21 cellular contexts compared by ENCODE assay signal in genomic region chr17:49976163-49976827, GRCh38. TPM values are rescaled to one million over a fixed set of nuclear protein-coding genes. Genes with fewer than 3 reads are reported as not detected.
DNase-seq lines count a peak whose midpoint lies in the region; ATAC-seq and TF ChIP-seq lines count a peak whose summit lies in the region.
"Had no signal": no experiment of that assay in that cellular context is flagged by ENCODE, and none has a peak within 500 bp of the region (broad histone marks: within the 10 kb centered on the region; RNA-seq: fewer than 3 reads in every experiment).

No MANE protein-coding gene starts in this region.

- no peak overlapping the region for H3K4me3 ChIP-seq in HEK293 (ENCODE audit: low read depth, low read length)
- H3K4me3 ChIP-seq: esophagus muscularis mucosa, gastroesophageal sphincter had no signal

- H3K9me3 ChIP-seq in HEK293 (ENCODE audit: control insufficient read depth, insufficient read depth, low read depth, low read length) = no peaks in the 10 kb centered on the region
- H3K9me3 ChIP-seq: esophagus muscularis mucosa, gastroesophageal sphincter had no signal

- intact Hi-C loops in left colon (cut with DNase I, micrococcal nuclease) = no loop called here

- peak; percentile 46 for DNase-seq in COR-L47 (lab: John Stamatoyannopoulos, UW)
- DNase-seq in OCI-M1 (lab: John Stamatoyannopoulos, UW) = peak; percentile 17
- DNase-seq in left colon = no peak
- DNase-seq in 8988T = no peak
- DNase-seq in mesenteric fat pad (ENCODE audit: low spot score) = no peak
- DNase-seq: activated CD4-positive, alpha-beta T cell treated with anti-CD3 and anti-CD28 coated beads, Interleukin-2, amount 50 U/mL, for 48 hours; activated naive CD4-positive, alpha-beta T cell; central memory CD4-positive, alpha-beta T cell; DMS53; midbrain; NCI-H1930; retina; stimulated activated CD4-positive, alpha-beta T cell treated with anti-CD3 and anti-CD28 coated beads, Interleukin-12 subunit alpha, Interleukin-12 subunit beta, amount 100 ng/mL, for 4 hours; T-helper 2 cell had no signal

- CTCF ChIA-PET in HEK293 (lab: Yijun Ruan, JAX) = interaction anchor here (0.6 to 9.1 kb wide), 13 partner anchors 8 to 406 kb away, joined by 3 to 112 read pairs (median 4); partner anchors contain the start of gene DLX3

- peak; percentile 54 for ATAC-seq in left colon
- ATAC-seq in HG03460 (IDR thresholded peaks at IDR 0.05; ENCODE audit: unreplicated experiment) = no peak
- ATAC-seq in HG02642 (IDR thresholded peaks at IDR 0.05; ENCODE audit: poor library complexity, unreplicated experiment) = no peak
- ATAC-seq: gastroesophageal sphincter had no signal

- TF ChIP-seq CTCF in HEK293 (tag by site-specific recombination; IDR thresholded peaks at IDR 0.05) = no peak

- POLR2A ChIA-PET in HEK293 (lab: Yijun Ruan, JAX) = interaction anchor here (0.5 to 1.2 kb wide), 6 partner anchors 8 to 146 kb away, joined by 3 to 9 read pairs (median 6); partner anchors contain the start of gene DLX3

- peak overlapping the region; percentile 83 for H3K27ac ChIP-seq in HEK293 (ENCODE audit: extremely low read depth, low read depth, low read length)
- H3K27ac ChIP-seq: esophagus muscularis mucosa, gastroesophageal sphincter, VCaP had no signal

- H3K4me1 ChIP-seq in HEK293 (ENCODE audit: control insufficient read depth, insufficient read depth, low read length) = peaks cover 35% of the 10 kb centered on the region

- peaks cover 0 to 6% of the 10 kb centered on the region in 2 experiments; a peak in 1 of 3 replicates for H3K36me3 ChIP-seq in HEK293 (ENCODE audit: control insufficient read depth in 2 of 2, insufficient read depth in 1 of 2, low read length in 2 of 2)
- H3K36me3 ChIP-seq: esophagus muscularis mucosa, gastroesophageal sphincter had no signal

TF ChIP-seq in HEK293, 187 proteins besides CTCF, POLR2A, EP300 and RAD21 (continues in another document):
- TF ChIP-seq ZSCAN4 (tag by site-specific recombination; IDR thresholded peaks at IDR 0.05) = peak; percentile 45; the same call in 1 of the 2 replicates
- TF ChIP-seq ZNF596 (tag by site-specific recombination; IDR thresholded peaks at IDR 0.05) = peak; percentile 85
- peak; percentile 75 for TF ChIP-seq ZNF341 (tag by site-specific recombination; IDR thresholded peaks at IDR 0.05; ENCODE audit: low read depth)
- TF ChIP-seq ZNF366 (tag by site-specific recombination; conservative IDR thresholded peaks at IDR 0.05) = peak; percentile 95
- TF ChIP-seq ZNF639 (tag by site-specific recombination; IDR thresholded peaks at IDR 0.05) = peak; percentile 95
- TF ChIP-seq PATZ1 (tag by site-specific recombination; IDR thresholded peaks at IDR 0.05) = peak; percentile 93
- TF ChIP-seq ZNF184 (tag by site-specific recombination; IDR thresholded peaks at IDR 0.05) = peak; percentile 66; the same call in 1 of the 2 replicates
- TF ChIP-seq KLF10 (tag by site-specific recombination; IDR thresholded peaks at IDR 0.05) = peak; percentile 91
- peak; percentile 93 for TF ChIP-seq ZSCAN23 (tag by site-specific recombination; IDR thresholded peaks at IDR 0.05)
- TF ChIP-seq ZNF843 (tag by site-specific recombination; IDR thresholded peaks at IDR 0.05) = peak; percentile 99
- peak; percentile 95 for TF ChIP-seq ZXDB (tag by site-specific recombination; IDR thresholded peaks at IDR 0.05)
- TF ChIP-seq ZNF248 (tag by site-specific recombination; IDR thresholded peaks at IDR 0.05) = no peak
- peak; percentile 25; the same call in 1 of the 2 replicates for TF ChIP-seq SCRT2 (tag by site-specific recombination; IDR thresholded peaks at IDR 0.05)
- TF ChIP-seq KLF7 (tag by site-specific recombination; IDR thresholded peaks at IDR 0.05; ENCODE audit: borderline replicate concordance) = peak; percentile 97
- TF ChIP-seq ZFP41 (tag by site-specific recombination; IDR thresholded peaks at IDR 0.05; ENCODE audit: borderline replicate concordance) = no peak
- TF ChIP-seq REPIN1 (tag by site-specific recombination; IDR thresholded peaks at IDR 0.05; ENCODE audit: low read depth) = no peak
- TF ChIP-seq ZBTB7A (tag by site-specific recombination; IDR thresholded peaks at IDR 0.05; ENCODE audit: low read depth) = no peak
- TF ChIP-seq ZNF223 (tag by site-specific recombination; IDR thresholded peaks at IDR 0.05) = no peak
- TF ChIP-seq ZBTB48 (tag by site-specific recombination; IDR thresholded peaks at IDR 0.05) = no peak
- TF ChIP-seq ZNF335 (tag by site-specific recombination; conservative IDR thresholded peaks at IDR 0.05) = 0 out of 2 replicates have a peak, but pooled peaks have one; percentile 42
- peak; percentile 97 for TF ChIP-seq ZNF398 (tag by site-specific recombination; IDR thresholded peaks at IDR 0.05)
- no peak for TF ChIP-seq ZNF670 (tag by site-specific recombination; IDR thresholded peaks at IDR 0.05; ENCODE audit: low read depth)
- TF ChIP-seq ZEB2 (tag by site-specific recombination; IDR thresholded peaks at IDR 0.05) = peak; percentile 84
- TF ChIP-seq ZNF211 (tag by site-specific recombination; IDR thresholded peaks at IDR 0.05; ENCODE audit: low read depth) = no peak
- no peak for TF ChIP-seq ZNF747 (tag by site-specific recombination; IDR thresholded peaks at IDR 0.05)
- peak; percentile 33 for TF ChIP-seq ZBTB6 (tag by site-specific recombination; IDR thresholded peaks at IDR 0.05)

RNA-seq across cellular contexts. Expression of gene DLX4, which starts 7.3 kb away (rescaled TPM):
- under 1 TPM in 1 of 2 donors, not detected in 1; 0.20 TPM for total RNA-seq in left colon
- total RNA-seq in mesenteric fat pad = 0.55 TPM
- total RNA-seq: esophagus muscularis mucosa had no signal

RNA-seq across cellular contexts. Expression of gene DLX3, which starts 18.7 kb away (rescaled TPM):
- total RNA-seq in left colon = not detected
- 0.48 TPM for total RNA-seq in mesenteric fat pad
- total RNA-seq: gastroesophageal sphincter, NCI-H460 had no signal

Comparison
In these comparisons a context has a peak if more than half of its experiments do, and no peak if none do; other contexts are left out.
1. DNase-seq: peak in COR-L47 (single experiment) and OCI-M1 (single experiment); none in left colon (0 of 2), 8988T (single experiment) and mesenteric fat pad (single experiment).